1 cellular context compared by ENCODE assay signal in genomic region chr11:73326929-73327811, GRCh38.
TF ChIP-seq lines count a peak whose summit lies in the region.

No MANE protein-coding gene starts in this region.

TF ChIP-seq in HCT116, 20 proteins besides CTCF, POLR2A, EP300 and RAD21 (continued from another document):
- no peak for TF ChIP-seq EZH2 (IDR thresholded peaks at IDR 0.05)
TF ChIP-seq in HCT116: peak in this region for 0.
